In the genomic region with DNA sequence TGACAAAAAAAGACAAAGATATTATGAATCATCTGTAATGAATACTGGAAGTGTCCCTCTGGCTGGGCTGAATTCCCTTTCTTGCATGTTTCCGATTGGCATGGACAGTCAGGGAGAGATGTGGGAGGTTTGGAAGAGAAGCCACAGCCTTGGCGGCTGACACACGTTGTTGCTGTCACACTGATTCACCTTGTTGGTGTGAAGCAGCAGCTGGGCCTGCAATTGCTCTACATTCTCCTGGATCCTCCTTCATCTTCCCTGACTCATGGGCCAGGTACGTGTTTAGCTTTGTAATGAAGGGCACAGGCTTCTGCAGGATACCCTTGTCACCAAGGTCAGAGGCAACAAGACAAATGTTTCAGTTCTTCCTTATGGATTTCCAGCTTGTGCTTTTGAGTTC, we compare ENCODE assay signal across 21 cellular contexts. TPM values are rescaled to one million over a fixed set of nuclear protein-coding genes. Genes with fewer than 3 reads are reported as not detected.
"Had no signal": no experiment of that assay in that cellular context is flagged by ENCODE, and none has a peak within 500 bp of the region (broad histone marks: within the 10 kb centered on the region; RNA-seq: fewer than 3 reads in every experiment).

No MANE protein-coding gene starts in this region.

- ATAC-seq: gastrocnemius medialis; heart right ventricle; left lobe of liver; naive thymus-derived CD4-positive, alpha-beta T cell; stimulated activated naive B cell treated with anti-CD40 and anti-IgM and Interleukin-4, amounts not matched to agents 10 μg/mL and 1 μg/mL and 100 μg/mL, for 72 hours; T-helper 17 cell; WTC11 had no signal

- DNase-seq: activated CD4-positive, alpha-beta T cell treated with anti-CD3 and anti-CD28 coated beads, Interleukin-2, amount 50 U/mL, for 1 hour; activated CD8-positive, alpha-beta memory T cell treated with anti-CD3 and anti-CD28 coated beads for 24 hours; activated naive CD4-positive, alpha-beta T cell; activated naive CD8-positive, alpha-beta T cell treated with anti-CD3 and anti-CD28 coated beads, Interleukin-2, amount 10 ng/mL, durations not matched to agents 7 days and 5 days; brain microvascular endothelial cell; effector CD8-positive, alpha-beta T cell; gastrocnemius medialis; heart right ventricle; naive thymus-derived CD4-positive, alpha-beta T cell; stimulated activated CD4-positive, alpha-beta T cell treated with anti-CD3 and anti-CD28 coated beads, Interleukin-2, amount 100 ng/mL, for 48 hours; stimulated activated naive B cell treated with anti-CD40 and anti-IgM and Interleukin-4, amounts not matched to agents 10 μg/mL and 1 μg/mL and 100 μg/mL, for 72 hours; T-helper 17 cell; thyroid gland; uterus had no signal

RNA-seq across cellular contexts. Expression of gene GJB7, which starts 20.1 kb away (rescaled TPM):
- total RNA-seq: activated naive CD8-positive, alpha-beta T cell treated with anti-CD3 and anti-CD28 coated beads, Interleukin-2, amount 10 ng/mL, durations not matched to agents 7 days and 5 days; activated T-helper 1 cell treated with anti-CD3 and anti-CD28 coated beads, Interleukin-12 subunit alpha, Interleukin-12 subunit beta, Interleukin-2, Interleukin-4 antibody, amounts not matched to agents 30 ng/mL and 10 ng/mL and 1 ng/mL, durations not matched to agents 14 hours and 24 hours and 36 hours; gastrocnemius medialis; heart right ventricle; left lobe of liver; lung microvascular endothelial cell; naive thymus-derived CD4-positive, alpha-beta T cell; posterior vena cava; right atrium auricular region; skeletal muscle tissue; T-helper 17 cell; thyroid gland had no signal
